In the genomic region with DNA sequence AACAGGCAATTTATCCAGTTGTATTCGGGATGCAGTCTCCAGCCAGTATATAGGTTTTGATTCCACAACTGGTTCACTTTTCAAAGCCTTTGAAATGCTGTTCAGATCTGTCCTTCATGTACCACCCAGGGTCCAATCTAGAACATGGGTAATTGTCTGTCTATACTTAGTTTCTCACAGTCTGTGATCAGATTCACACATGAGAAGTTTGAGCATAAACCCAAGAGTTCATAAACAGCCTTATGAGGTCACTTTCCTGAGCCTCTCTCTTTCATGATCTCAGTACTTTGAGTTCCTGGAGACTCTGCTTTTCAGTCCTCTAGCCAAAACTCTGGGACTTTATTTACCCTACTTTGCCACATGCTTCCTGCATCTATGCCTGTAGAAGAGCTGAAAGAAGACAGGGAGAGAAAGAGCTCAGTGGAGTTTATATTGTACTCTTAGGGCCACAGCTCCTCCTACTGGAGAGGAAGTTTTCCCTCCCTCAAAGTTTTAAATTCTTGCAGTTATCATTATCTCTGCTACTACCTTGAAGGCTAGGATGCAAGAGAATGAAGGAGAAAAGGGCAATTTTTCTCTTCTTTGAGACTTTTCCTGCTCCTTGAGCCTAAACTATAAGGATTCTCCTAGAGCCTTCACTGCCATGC, we compare ENCODE assay signal across 8 cellular contexts.
DNase-seq lines count a peak whose midpoint lies in the region; ATAC-seq and TF ChIP-seq lines count a peak whose summit lies in the region.

No MANE protein-coding gene starts in this region.

- H3K27ac ChIP-seq in ovary: no peak overlapping the region

- no peak for TF ChIP-seq EP300 in ovary (IDR thresholded peaks at IDR 0.05)

- no peaks in the 10 kb centered on the region for H3K4me1 ChIP-seq in ovary (ENCODE audit: insufficient read depth)

- peak overlapping the region; percentile 36 for H3K27ac Mint-ChIP-seq in chondrocyte (ENCODE audit: unreplicated experiment)

- DNase-seq in AG09319 (ENCODE audit: extremely low read depth, low read depth) (peak; percentile 7), NCI-H460 (ENCODE audit: extremely low read depth, low read depth) (peak; percentile 4), chondrocyte (ENCODE audit: low spot score) (no peak), lung microvascular endothelial cell (ENCODE audit: low read depth in 2 of 2) (peak; percentile 67 to 70), ovary (no peak)

- peaks cover 7% of the 10 kb centered on the region for H3K4me1 Mint-ChIP-seq in chondrocyte (ENCODE audit: low read depth)

- H3K9me3 ChIP-seq in ovary: no peaks in the 10 kb centered on the region

- intact Hi-C loops in ovary (cut with DNase I): no loop called here

- TF ChIP-seq CTCF in AG09319 (IDR thresholded peaks at IDR 0.05; ENCODE audit: low read depth, low read length) (peak; percentile 44), GM12872 (IDR thresholded peaks at IDR 0.05; ENCODE audit: insufficient read depth, low read depth, low read length) (peak; percentile 64), chondrocyte (IDR thresholded peaks at IDR 0.05) (peak; percentile 78), ovary (IDR thresholded peaks at IDR 0.05) (no peak)

- peaks cover 11% of the 10 kb centered on the region for H3K9me3 Mint-ChIP-seq in chondrocyte (ENCODE audit: low read depth)

- no peak overlapping the region for H3K4me3 ChIP-seq in ovary

- H3K36me3 ChIP-seq in ovary: no peaks in the 10 kb centered on the region

- peaks cover 6% of the 10 kb centered on the region for H3K36me3 Mint-ChIP-seq in chondrocyte (ENCODE audit: low read depth)

- TF ChIP-seq POLR2A in ovary (IDR thresholded peaks at IDR 0.05): no peak

- no peaks in the 10 kb centered on the region for H3K27me3 ChIP-seq in ovary

- ATAC-seq in GM21381 (IDR thresholded peaks at IDR 0.05; ENCODE audit: unreplicated experiment): no peak
- ATAC-seq in HG03469 (IDR thresholded peaks at IDR 0.05; ENCODE audit: unreplicated experiment): no peak

- no peak overlapping the region for H3K4me3 Mint-ChIP-seq in chondrocyte (ENCODE audit: unreplicated experiment)

- 98 to 100% (median 100%) methylated on average over 1 of the region's 1 CpG for WGBS in ovary, 3 donors

- H3K27me3 Mint-ChIP-seq in chondrocyte (ENCODE audit: low read depth): no peaks in the 10 kb centered on the region

Comparison
In these comparisons a context has a peak if more than half of its experiments do, and no peak if none do; other contexts are left out.
1. DNase-seq: peak in AG09319 (single experiment), NCI-H460 (single experiment) and lung microvascular endothelial cell (2 of 2); none in chondrocyte (single experiment) and ovary (0 of 5).
2. CTCF ChIP-seq: peak in AG09319 (single experiment), GM12872 (single experiment) and chondrocyte (single experiment); none in ovary (0 of 3).